8 cellular contexts compared by ENCODE assay signal in the genomic region with DNA sequence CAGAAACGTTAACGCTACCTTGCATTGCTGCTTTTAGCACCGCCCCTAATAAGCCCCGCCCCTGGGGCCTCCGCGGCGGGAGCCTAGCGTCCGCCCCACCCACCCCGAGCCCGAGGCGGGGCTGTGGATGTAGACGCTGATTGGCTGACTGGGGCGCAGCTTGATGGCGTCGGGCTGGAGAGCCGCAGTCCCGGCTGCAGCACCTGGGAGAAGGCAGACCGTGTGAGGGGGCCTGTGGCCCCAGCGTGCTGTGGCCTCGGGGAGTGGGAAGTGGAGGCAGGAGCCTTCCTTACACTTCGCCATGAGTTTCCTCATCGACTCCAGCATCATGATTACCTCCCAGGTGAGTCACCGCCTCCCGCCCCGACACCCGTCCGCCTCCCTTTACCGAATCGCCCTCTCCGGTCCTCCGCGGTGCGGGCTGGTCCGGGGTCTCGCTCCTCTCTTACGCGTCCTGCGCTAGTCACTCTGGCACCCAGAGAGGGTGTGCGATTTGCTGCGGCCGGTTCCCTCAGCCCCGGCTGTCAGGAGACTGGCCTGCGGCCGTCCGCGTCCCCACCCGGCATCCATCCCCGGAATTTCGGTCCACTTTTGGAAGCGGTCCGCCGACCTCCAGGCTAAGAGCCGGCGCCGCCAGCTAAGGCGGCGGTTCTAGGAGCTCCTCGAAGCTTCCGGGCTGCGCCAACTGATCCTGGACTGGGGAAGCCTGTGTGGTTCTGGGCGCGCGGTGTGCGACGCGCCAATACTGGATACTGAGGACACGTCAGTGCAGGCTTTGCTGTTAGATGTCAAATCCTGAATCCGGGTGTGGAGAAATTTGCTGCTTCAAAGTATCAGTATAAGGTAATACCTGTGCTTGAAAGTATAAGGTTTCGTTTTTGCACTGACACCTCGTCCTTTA. TPM values are rescaled to one million over a fixed set of nuclear protein-coding genes. Genes with fewer than 3 reads are reported as not detected.
A peak's percentile ranks its signal among the peaks of the same experiment; 100 is the strongest.
DNase-seq lines count a peak whose midpoint lies in the region; ATAC-seq and TF ChIP-seq lines count a peak whose summit lies in the region.
"Not testable (repeated sequence)": the region's sequence is repeated elsewhere in the genome, so short reads cannot be mapped to it uniquely, and the experiment has no call there.

A gene (plus strand): TSS at position 156 of the 901 bp plus-strand sequence. CDS start 146 bp downstream, at position 302.

- ATAC-seq in GM21576 (IDR thresholded peaks at IDR 0.05; ENCODE audit: unreplicated experiment), result peak; percentile 91
- peak; percentile 98 for ATAC-seq in PC-3

- TF ChIP-seq CTCF in PC-3 (conservative IDR thresholded peaks at IDR 0.05; ENCODE audit: low read depth, low read length), result not testable (repeated sequence)

- not testable (repeated sequence) for H3K4me1 ChIP-seq in PC-3 (ENCODE audit: insufficient read depth, low read length); esophagus (ENCODE audit: control insufficient read depth in 2 of 2, insufficient read depth in 2 of 2, low read length in 1 of 2); mucosa of stomach (ENCODE audit: control insufficient read depth, insufficient read depth, low read length)

- CTCF ChIA-PET in PC-3 (lab: Charles Lee), result not testable (repeated sequence)

- H4K20me1 ChIP-seq in PC-3 (ENCODE audit: low read length), result not testable (repeated sequence)

- H3K9me3 ChIP-seq in PC-3 (ENCODE audit: low read length); esophagus (ENCODE audit: control insufficient read depth in 2 of 2, insufficient read depth in 1 of 2, low read depth in 1 of 2, low read length in 1 of 2); mucosa of stomach (ENCODE audit: control insufficient read depth, low read length): not testable (repeated sequence)

- H2AFZ ChIP-seq in PC-3 (ENCODE audit: low read length), result peak within 1 kb of the TSS; percentile 79

- WGBS in esophagus, 2 donors, result 0 to 1% methylated on average over 41 to 55 of the region's 71 CpGs

- not testable (repeated sequence) for TF ChIP-seq EP300 in Ishikawa (IDR thresholded peaks at IDR 0.05; ENCODE audit: borderline replicate concordance)

- not testable (repeated sequence) for H3K27me3 ChIP-seq in PC-3 (ENCODE audit: low read length); esophagus (ENCODE audit: control insufficient read depth in 1 of 2, insufficient read depth in 2 of 2, low read length in 2 of 2); mucosa of stomach (ENCODE audit: control insufficient read depth, insufficient read depth, low read length)

- H3K9ac ChIP-seq in PC-3 (ENCODE audit: low read length) (peak within 1 kb of the TSS; percentile 81), mucosa of stomach (ENCODE audit: low read length) (peak within 1 kb of the TSS; percentile 76)

- intact Hi-C loops in PC-3 (cut with micrococcal nuclease), result not testable (repeated sequence)

- H3K27ac ChIP-seq in PC-3 (ENCODE audit: low read length) (0 out of 2 replicates have a peak within 1 kb of the TSS, but pooled peaks have one; percentile 16), esophagus (ENCODE audit: low read depth in 2 of 2, low read length in 1 of 2) (peak within 1 kb of the TSS; percentile 89 to 95)

- DNase-seq in DMS114 treated with DMSO at 0.1 percent for 48 hours (lab: John Stamatoyannopoulos, UW; ENCODE audit: unreplicated experiment), result peak; percentile 83
- peak; percentile 98 for DNase-seq in PC-3
- DNase-seq in activated T-cell treated with anti-CD3 and anti-CD28 coated beads, Interleukin-2, amount 50 U/mL, for 1 hour, result peak; percentile 98
- peak; percentile 92 to 93 for DNase-seq in stimulated activated CD8-positive, alpha-beta memory T cell treated with anti-CD3 and anti-CD28 coated beads, Interleukin-7, amount 100 ng/mL, for 1 hour (ENCODE audit: low read depth in 2 of 2)

- not testable (repeated sequence) for H3K9me2 ChIP-seq in PC-3 (replicated peaks; ENCODE audit: low read length)

- peaks cover 40% of the 10 kb centered on the region for H3K79me2 ChIP-seq in PC-3 (ENCODE audit: low read length)

- not testable (repeated sequence) for H3F3A ChIP-seq in PC-3 (ENCODE audit: low read length, unreplicated experiment)

- not testable (repeated sequence) for TF ChIP-seq RAD21 in Ishikawa (IDR thresholded peaks at IDR 0.05; ENCODE audit: low read depth)

- BruUV-seq in PC-3 (replicated peaks; lab: Mats Ljungman, UMichigan), result not testable (repeated sequence)

- peak within 1 kb of the TSS; percentile 82 for H3K4me2 ChIP-seq in PC-3 (ENCODE audit: low read length)

- POLR2A ChIA-PET in PC-3 (lab: Charles Lee; ENCODE audit: unreplicated experiment), result not testable (repeated sequence)

- H3K4me3 ChIP-seq in PC-3 (ENCODE audit: low read length) (peak within 1 kb of the TSS; percentile 76), esophagus (ENCODE audit: low read depth in 1 of 2, low read length in 2 of 2) (peak within 1 kb of the TSS; percentile 82 to 85), mucosa of stomach (ENCODE audit: low read length) (peak within 1 kb of the TSS; percentile 19)

- H3K36me3 ChIP-seq in PC-3 (ENCODE audit: low read depth, low read length); esophagus (ENCODE audit: control insufficient read depth in 2 of 2, insufficient read depth in 2 of 2, low read length in 1 of 2); mucosa of stomach (ENCODE audit: control insufficient read depth, insufficient read depth, low read length): not testable (repeated sequence)

TF ChIP-seq in Ishikawa, 13 proteins besides CTCF, POLR2A, EP300 and RAD21:
- TF ChIP-seq, protein P1, sequence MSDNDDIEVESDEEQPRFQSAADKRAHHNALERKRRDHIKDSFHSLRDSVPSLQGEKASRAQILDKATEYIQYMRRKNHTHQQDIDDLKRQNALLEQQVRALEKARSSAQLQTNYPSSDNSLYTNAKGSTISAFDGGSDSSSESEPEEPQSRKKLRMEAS (IDR thresholded peaks at IDR 0.05), result peak; percentile 39
- TF ChIP-seq CREB1 (IDR thresholded peaks at IDR 0.05; ENCODE audit: low read depth) (peak; percentile 74), TAF1 (IDR thresholded peaks at IDR 0.05; ENCODE audit: low read depth) (peak; percentile 85), YY1 (IDR thresholded peaks at IDR 0.05; ENCODE audit: low read depth) (peak; percentile 72)
TF ChIP-seq in Ishikawa: peak in this region for 4; not testable (repeated sequence) for 9.

RNA-seq across cellular contexts. Expression of the gene that starts here (rescaled TPM):
- 38.3 and 47.9 TPM in 2 replicates for total RNA-seq in PC-3 (2014; rRNA removed)
- polyA plus RNA-seq in esophagus, result 1 to 10 TPM; 9.5 to 9.7 TPM

Comparison
In these comparisons a context has a peak if more than half of its experiments do, and no peak if none do; other contexts are left out.
1. Peak in every context shown above with its lines: DNase-seq, ATAC-seq, H3K4me3 ChIP-seq and H3K27ac ChIP-seq.
2. H3K4me3 ChIP-seq: peak in every context shown above with its lines; median percentile 84 in esophagus; 76 in PC-3; 19 in mucosa of stomach.